9 cellular contexts compared by ENCODE assay signal in genomic region chr2:68765739-68766377, GRCh38. TPM values are rescaled to one million over a fixed set of nuclear protein-coding genes. Genes with fewer than 3 reads are reported as not detected.
DNase-seq lines count a peak whose midpoint lies in the region; ATAC-seq and TF ChIP-seq lines count a peak whose summit lies in the region.
"Had no signal": no experiment of that assay in that cellular context is flagged by ENCODE, and none has a peak within 500 bp of the region (broad histone marks: within the 10 kb centered on the region; RNA-seq: fewer than 3 reads in every experiment).

No MANE protein-coding gene starts in this region.

- POLR2A ChIA-PET in activated CD8-positive, alpha-beta T cell treated with anti-CD3 and anti-CD28 coated beads for 36 hours (lab: Charles Lee) = interaction anchor here (0.6 to 1.5 kb wide), 15 partner anchors 8 to 299 kb away, joined by 3 to 9 read pairs (median 3); partner anchors contain the start of gene ARHGAP25

- H3K4me3 ChIP-seq in GM23338 (no peak overlapping the region), right lobe of liver (no peak overlapping the region), testis (no peak overlapping the region), psoas muscle (no peak overlapping the region)

- peaks cover 93% of the 10 kb centered on the region for H3K4me1 Mint-ChIP-seq in CD14-positive monocyte
- H3K4me1 Mint-ChIP-seq in GM23338 = peaks cover 37% of the 10 kb centered on the region
- peaks cover 94% of the 10 kb centered on the region for H3K4me1 Mint-ChIP-seq in activated CD8-positive, alpha-beta T cell treated with anti-CD3 and anti-CD28 coated beads for 36 hours (ENCODE audit: low read depth)

- H3K9me3 ChIP-seq in right lobe of liver = no peaks in the 10 kb centered on the region
- no peaks in the 10 kb centered on the region for H3K9me3 ChIP-seq in testis
- H3K9me3 ChIP-seq in psoas muscle = no peaks in the 10 kb centered on the region

- H3K4me3 Mint-ChIP-seq in CD14-positive monocyte = peak overlapping the region in 1 of 2 donors; percentile 35
- H3K4me3 Mint-ChIP-seq in GM23338 = no peak overlapping the region
- peak overlapping the region; percentile 68 for H3K4me3 Mint-ChIP-seq in activated CD8-positive, alpha-beta T cell treated with anti-CD3 and anti-CD28 coated beads for 36 hours

- peak; percentile 35 for TF ChIP-seq CTCF in CD14-positive monocyte (IDR thresholded peaks at IDR 0.05)
- peak in 1 of 2 experiments; percentile 38; a peak in 2 of 4 replicates for TF ChIP-seq CTCF in GM23338 (conservative IDR thresholded peaks at IDR 0.05; ENCODE audit: low read depth in 2 of 2)
- TF ChIP-seq CTCF in activated CD8-positive, alpha-beta T cell treated with anti-CD3 and anti-CD28 coated beads for 36 hours (IDR thresholded peaks at IDR 0.05) = no peak
- no peak for TF ChIP-seq CTCF in right lobe of liver (IDR thresholded peaks at IDR 0.05)
- TF ChIP-seq CTCF in testis (IDR thresholded peaks at IDR 0.05) = no peak
- TF ChIP-seq CTCF in psoas muscle (IDR thresholded peaks at IDR 0.05) = no peak

- no peaks in the 10 kb centered on the region for H3K79me2 ChIP-seq in GM23338 (replicated peaks; ENCODE audit: insufficient read depth)

- H3K9me2 ChIP-seq in GM23338 (ENCODE audit: insufficient read depth) = no peaks in the 10 kb centered on the region

- CTCF ChIA-PET in activated CD8-positive, alpha-beta T cell treated with anti-CD3 and anti-CD28 coated beads for 36 hours (lab: Charles Lee) = interaction anchor here (0.5 to 3.9 kb wide), 17 partner anchors 9 to 303 kb away, joined by 3 to 34 read pairs (median 3); partner anchors contain the start of gene ARHGAP25

- H3K27ac Mint-ChIP-seq in CD14-positive monocyte (peak overlapping the region; percentile 93 to 99 (median 97)), GM23338 (no peak overlapping the region; the same call in 1 of the 2 replicates)
- peak overlapping the region; percentile 99 for H3K27ac Mint-ChIP-seq in activated CD8-positive, alpha-beta T cell treated with anti-CD3 and anti-CD28 coated beads for 36 hours

- ATAC-seq in GM23338 = peak; percentile 89
- peak; percentile 7 for ATAC-seq in activated CD8-positive, alpha-beta T cell treated with anti-CD3 and anti-CD28 coated beads for 36 hours
- no peak for ATAC-seq in right lobe of liver
- no peak for ATAC-seq in psoas muscle

- H4K20me1 ChIP-seq in GM23338 (replicated peaks; ENCODE audit: insufficient read depth) = no peaks in the 10 kb centered on the region

- H3K4me1 ChIP-seq in GM23338 (ENCODE audit: insufficient read depth) (peaks cover 36% of the 10 kb centered on the region), right lobe of liver (peaks cover 0 to 14% (median 0%) of the 10 kb centered on the region in 4 donors), testis (peaks cover 30% of the 10 kb centered on the region), psoas muscle (no peaks in the 10 kb centered on the region)

- no peaks in the 10 kb centered on the region for H3K36me3 ChIP-seq in GM23338 (ENCODE audit: insufficient read depth)
- H3K36me3 ChIP-seq in right lobe of liver = no peaks in the 10 kb centered on the region
- no peaks in the 10 kb centered on the region for H3K36me3 ChIP-seq in testis (ENCODE audit: low read depth, missing control alignments)
- no peaks in the 10 kb centered on the region for H3K36me3 ChIP-seq in psoas muscle (ENCODE audit: insufficient read depth in 1 of 2, low read depth in 1 of 2)

- peak overlapping the region; percentile 21; the same call in 1 of the 2 replicates for H2AFZ ChIP-seq in GM23338

- intact Hi-C loops in CD14-positive monocyte (cut with micrococcal nuclease) = loop anchor here in 1 of 2 donors (5.0 kb wide), 1 partner anchor 41 kb away; no protein-coding TSS in a partner anchor
- intact Hi-C loops in activated CD8-positive, alpha-beta T cell treated with anti-CD3 and anti-CD28 coated beads for 36 hours (cut with micrococcal nuclease) = no loop called here
- intact Hi-C loops in right lobe of liver (cut with DNase I) = no loop called here
- intact Hi-C loops in testis (cut with DNase I; ENCODE audit: low total_unique reads) = no loop called here
- intact Hi-C loops in psoas muscle (cut with DNase I) = no loop called here

- H3K4me2 ChIP-seq in GM23338 = no peak overlapping the region

- 39% methylated on average over 4 of the region's 4 CpGs for WGBS in right lobe of liver (ENCODE audit: insufficient coverage, low coverage, low lambda C conversion rate, missing lambda C conversion rate)
- 58 to 64% methylated on average over 4 of the region's 4 CpGs for WGBS in testis, 2 donors
- WGBS in psoas muscle, 3 donors = 70 to 75% (median 75%) methylated on average over 4 of the region's 4 CpGs

- DNase-seq in CD14-positive monocyte (ENCODE audit: low spot score) (peak; percentile 54), GM23338 (ENCODE audit: low spot score) (peak; percentile 57), right lobe of liver (no peak), DMS 273 treated with DMSO at 0.1 percent for 48 hours (lab: John Stamatoyannopoulos, UW) (no peak), testis (no peak), psoas muscle (no peak), NCI-H2171 (lab: John Stamatoyannopoulos, UW) (no peak)
- peak; percentile 57 for DNase-seq in activated CD8-positive, alpha-beta T cell treated with anti-CD3 and anti-CD28 coated beads for 36 hours
- DNase-seq: NCI-H748 treated with DMSO at 0.1 percent for 48 hours had no signal

- TF ChIP-seq POLR2A in right lobe of liver (IDR thresholded peaks at IDR 0.05) = no peak
- TF ChIP-seq POLR2A in testis (IDR thresholded peaks at IDR 0.05) = no peak

- no peaks in the 10 kb centered on the region for H3F3A ChIP-seq in GM23338 (replicated peaks; ENCODE audit: low read depth)

- no peaks in the 10 kb centered on the region for H3K27me3 ChIP-seq in GM23338 (ENCODE audit: insufficient read depth)
- H3K27me3 ChIP-seq in right lobe of liver = no peaks in the 10 kb centered on the region
- H3K27me3 ChIP-seq in testis = no peaks in the 10 kb centered on the region
- H3K27me3 ChIP-seq in psoas muscle (ENCODE audit: insufficient read depth in 3 of 3, low read length in 2 of 3) = peaks cover 0 to 4% (median 0%) of the 10 kb centered on the region in 3 donors

- H3K9me3 Mint-ChIP-seq in CD14-positive monocyte (peaks cover 0 to 2% (median 0%) of the 10 kb centered on the region in 7 donors), GM23338 (no peaks in the 10 kb centered on the region)
- no peaks in the 10 kb centered on the region for H3K9me3 Mint-ChIP-seq in activated CD8-positive, alpha-beta T cell treated with anti-CD3 and anti-CD28 coated beads for 36 hours

- H3K27me3 Mint-ChIP-seq in CD14-positive monocyte (ENCODE audit: low read depth in 3 of 3) = no peaks in the 10 kb centered on the region
- peaks cover 3% of the 10 kb centered on the region for H3K27me3 Mint-ChIP-seq in GM23338 (ENCODE audit: insufficient read depth, low read depth, poor library complexity)
- H3K27me3 Mint-ChIP-seq in activated CD8-positive, alpha-beta T cell treated with anti-CD3 and anti-CD28 coated beads for 36 hours = no peaks in the 10 kb centered on the region

- H3K36me3 Mint-ChIP-seq in CD14-positive monocyte (peaks cover 9 to 17% of the 10 kb centered on the region in 2 donors), GM23338 (ENCODE audit: low read depth) (no peaks in the 10 kb centered on the region)
- H3K36me3 Mint-ChIP-seq in activated CD8-positive, alpha-beta T cell treated with anti-CD3 and anti-CD28 coated beads for 36 hours (ENCODE audit: low read depth) = peaks cover 22% of the 10 kb centered on the region

- H3K27ac ChIP-seq in GM23338 (ENCODE audit: low read depth) (no peak overlapping the region), right lobe of liver (peak overlapping the region; percentile 8 to 69 (median 23)), testis (no peak overlapping the region), psoas muscle (no peak overlapping the region)

TF ChIP-seq in GM23338, 12 proteins besides CTCF, POLR2A, EP300 and RAD21 (continues in another document):
- TF ChIP-seq EZH2 (IDR thresholded peaks at IDR 0.05; ENCODE audit: low read depth, unreplicated experiment) (no peak), ETS1 (IDR thresholded peaks at IDR 0.05) (no peak), POLR2AphosphoS5 (IDR thresholded peaks at IDR 0.05; ENCODE audit: low read depth) (no peak), JUNB (IDR thresholded peaks at IDR 0.05; ENCODE audit: unreplicated experiment) (no peak), ZNF331 (CRISPR knock-in tag; IDR thresholded peaks at IDR 0.05; ENCODE audit: low read depth) (no peak), NANOG (IDR thresholded peaks at IDR 0.05; ENCODE audit: borderline replicate concordance) (no peak)

RNA-seq across cellular contexts. Expression of gene ARHGAP25, which starts 31.2 kb away (rescaled TPM):
- polyA plus RNA-seq in CD14-positive monocyte (10 to 100 TPM; 20.8 to 36.3 TPM), GM23338 (2016; fragmentation: Nextera tagmentation; extraction: Ambion mirVana) (1.9 and 2.0 TPM in 2 replicates), testis (ENCODE audit: insufficient read depth, low read depth, low replicate concordance) (8.2 TPM), psoas muscle (1 to 10 TPM; 1.1 to 1.9 (median 1.6) TPM)
- 1.9 and 2.5 TPM in 2 replicates for total RNA-seq in GM23338 (2014; rRNA removed; shearing (Covaris generic))
- total RNA-seq in activated CD8-positive, alpha-beta T cell treated with anti-CD3 and anti-CD28 coated beads for 36 hours = 10 to 100 TPM; 59.3 to 61.5 TPM
- total RNA-seq in right lobe of liver (1 to 10 TPM; 3.3 to 9.8 (median 5.0) TPM), testis (1 to 10 TPM; 6.2 to 6.7 TPM), psoas muscle (1 to 10 TPM; 1.8 to 4.8 (median 2.2) TPM)

Comparison
In these comparisons a context has a peak if more than half of its experiments do, and no peak if none do; other contexts are left out.
1. DNase-seq: peak in CD14-positive monocyte (single experiment), GM23338 (single experiment) and activated CD8-positive, alpha-beta T cell treated with anti-CD3 and anti-CD28 coated beads for 36 hours (single experiment); none in right lobe of liver (0 of 3), DMS 273 treated with DMSO at 0.1 percent for 48 hours (single experiment), testis (single experiment), psoas muscle (0 of 2) and NCI-H2171 (single experiment).
2. ATAC-seq: peak in GM23338 (single experiment) and activated CD8-positive, alpha-beta T cell treated with anti-CD3 and anti-CD28 coated beads for 36 hours (single experiment); none in right lobe of liver (0 of 4) and psoas muscle (0 of 4).
3. H3K27ac ChIP-seq: peak in right lobe of liver (3 of 3); none in GM23338 (single experiment), testis (0 of 2) and psoas muscle (single experiment).
4. RNA of gene ARHGAP25, which starts 31.2 kb away (total RNA-seq): 59.3 to 61.5 TPM in activated CD8-positive, alpha-beta T cell treated with anti-CD3 and anti-CD28 coated beads for 36 hours; 6.2 to 6.7 TPM in testis, 3.3 to 9.8 TPM in right lobe of liver, 1.8 to 4.8 TPM in psoas muscle and 1.9 to 2.5 TPM in GM23338; every median in the first group is over 4 times any median in the second.